ENCODE assay signal across 23 cellular contexts in genomic region chr20:32150291-32150848, GRCh38. TPM values are rescaled to one million over a fixed set of nuclear protein-coding genes. Genes with fewer than 3 reads are reported as not detected.
DNase-seq lines count a peak whose midpoint lies in the region; ATAC-seq and TF ChIP-seq lines count a peak whose summit lies in the region.
"Had no signal": no experiment of that assay in that cellular context is flagged by ENCODE, and none has a peak within 500 bp of the region (broad histone marks: within the 10 kb centered on the region; RNA-seq: fewer than 3 reads in every experiment).

No MANE protein-coding gene starts in this region.

- peaks cover 0 to 10% (median 7%) of the 10 kb centered on the region in 4 donors for H3K4me1 ChIP-seq in sigmoid colon

- H3K27me3 ChIP-seq in sigmoid colon: no peaks in the 10 kb centered on the region
- H3K27me3 ChIP-seq: BLaER1, SJCRH30 had no signal

- no peaks in the 10 kb centered on the region for H3K4me1 Mint-ChIP-seq in activated naive CD4-positive, alpha-beta T cell treated with anti-CD3 and anti-CD28 coated beads, Interleukin-2, amount 10 ng/mL, durations not matched to agents 7 days and 5 days
- H3K4me1 Mint-ChIP-seq in T-helper 17 cell: peaks cover 7% of the 10 kb centered on the region

- DNase-seq in activated naive CD4-positive, alpha-beta T cell treated with anti-CD3 and anti-CD28 coated beads, Interleukin-2, amount 10 ng/mL, durations not matched to agents 7 days and 5 days: no peak
- DNase-seq in activated naive CD4-positive, alpha-beta T cell (lab: John Stamatoyannopoulos, UW): no peak
- no peak for DNase-seq in T-helper 17 cell
- peak; percentile 41 for DNase-seq in islet precursor cell
- DNase-seq in sigmoid colon: peak; percentile 50
- DNase-seq in SHP77 treated with DMSO at 0.1 percent for 48 hours (lab: John Stamatoyannopoulos, UW): no peak
- no peak for DNase-seq in NCI-H345 (lab: John Stamatoyannopoulos, UW)
- DNase-seq: ACHN; Caco-2; CD4-positive, alpha-beta memory T cell; MV-4-11; NCI-H1105 treated with DMSO at 0.1 percent for 48 hours; NCI-H2029 treated with DMSO at 0.1 percent for 48 hours; NCI-H2171; NCI-H524 treated with DMSO at 0.1 percent for 48 hours; NCI-H82; SJCRH30 had no signal

- H3K27ac ChIP-seq in sigmoid colon: no peak overlapping the region
- H3K27ac ChIP-seq: 22Rv1, BLaER1, HL-60, KMS-11, SJCRH30 had no signal

- ATAC-seq in T-helper 17 cell: no peak
- no peak for ATAC-seq in HG03460 (IDR thresholded peaks at IDR 0.05; ENCODE audit: unreplicated experiment)
- ATAC-seq: Panc1 had no signal

- intact Hi-C loops in sigmoid colon (cut with DNase I): no loop called here

- WGBS in sigmoid colon, 2 donors: 89 to 96% methylated on average over 10 of the region's 10 CpGs

- H3K36me3 Mint-ChIP-seq in activated naive CD4-positive, alpha-beta T cell treated with anti-CD3 and anti-CD28 coated beads, Interleukin-2, amount 10 ng/mL, durations not matched to agents 7 days and 5 days: peaks cover 45% of the 10 kb centered on the region
- H3K36me3 Mint-ChIP-seq in T-helper 17 cell (ENCODE audit: low read depth): peaks cover 9% of the 10 kb centered on the region

- H3K27me3 Mint-ChIP-seq in activated naive CD4-positive, alpha-beta T cell treated with anti-CD3 and anti-CD28 coated beads, Interleukin-2, amount 10 ng/mL, durations not matched to agents 7 days and 5 days: no peaks in the 10 kb centered on the region
- H3K27me3 Mint-ChIP-seq in T-helper 17 cell: no peaks in the 10 kb centered on the region
- H3K27me3 Mint-ChIP-seq: CD4-positive, alpha-beta memory T cell had no signal

- no peak overlapping the region for H3K4me3 Mint-ChIP-seq in activated naive CD4-positive, alpha-beta T cell treated with anti-CD3 and anti-CD28 coated beads, Interleukin-2, amount 10 ng/mL, durations not matched to agents 7 days and 5 days
- no peak overlapping the region for H3K4me3 Mint-ChIP-seq in T-helper 17 cell
- H3K4me3 Mint-ChIP-seq: CD4-positive, alpha-beta memory T cell had no signal

- H3K4me3 ChIP-seq in sigmoid colon: no peak overlapping the region
- H3K4me3 ChIP-seq: BLaER1, SJCRH30 had no signal

- H3K9me3 ChIP-seq in T-helper 17 cell (ENCODE audit: control insufficient read depth, low read length, poor library complexity, severe bottlenecking) (no peaks in the 10 kb centered on the region), sigmoid colon (no peaks in the 10 kb centered on the region)
- H3K9me3 ChIP-seq: BLaER1, Caco-2, SJCRH30 had no signal

- H3K27ac Mint-ChIP-seq in activated naive CD4-positive, alpha-beta T cell treated with anti-CD3 and anti-CD28 coated beads, Interleukin-2, amount 10 ng/mL, durations not matched to agents 7 days and 5 days: peak overlapping the region; percentile 24
- H3K27ac Mint-ChIP-seq in T-helper 17 cell: peak overlapping the region; percentile 78

- no peak for TF ChIP-seq EP300 in sigmoid colon (IDR thresholded peaks at IDR 0.05)

- TF ChIP-seq CTCF in sigmoid colon (IDR thresholded peaks at IDR 0.05): no peak

- peaks cover 27 to 97% (median 37%) of the 10 kb centered on the region in 4 donors for H3K36me3 ChIP-seq in sigmoid colon

- H3K9me3 Mint-ChIP-seq in activated naive CD4-positive, alpha-beta T cell treated with anti-CD3 and anti-CD28 coated beads, Interleukin-2, amount 10 ng/mL, durations not matched to agents 7 days and 5 days: no peaks in the 10 kb centered on the region

- TF ChIP-seq POLR2A in sigmoid colon (IDR thresholded peaks at IDR 0.05): no peak

- CTCF ChIA-PET in activated naive CD4-positive, alpha-beta T cell treated with anti-CD3 and anti-CD28 coated beads, Interleukin-2, amount 10 ng/mL, durations not matched to agents 7 days and 5 days (lab: Charles Lee): no interaction called here

RNA-seq across cellular contexts. Expression of gene TM9SF4, which starts 40.9 kb away (rescaled TPM):
- total RNA-seq in T-helper 17 cell (10 to 100 TPM; 41.2 to 42.4 TPM), sigmoid colon (10 to 100 TPM; 15.3 to 24.0 (median 19.1) TPM)
- 10 to 100 TPM in 1 of 3 donors, 1 to 10 TPM in 2; 6.6 to 38.3 (median 9.0) TPM for polyA plus RNA-seq in sigmoid colon

RNA-seq across cellular contexts. Expression of gene PLAGL2, which starts 57.2 kb away (rescaled TPM):
- 10 to 100 TPM; 14.9 to 18.9 TPM for total RNA-seq in T-helper 17 cell
- total RNA-seq in sigmoid colon: 1 to 10 TPM; 3.3 to 5.6 (median 4.6) TPM
- polyA plus RNA-seq in sigmoid colon: 10 to 100 TPM in 1 of 3 donors, 1 to 10 TPM in 2; 3.0 to 12.5 (median 8.1) TPM

RNA-seq across cellular contexts. Expression of gene POFUT1, which starts 57.3 kb away (rescaled TPM):
- total RNA-seq in T-helper 17 cell: 10 to 100 TPM; 11.1 to 13.6 TPM
- 10 to 100 TPM; 23.5 to 31.6 (median 27.8) TPM for total RNA-seq in sigmoid colon
- 10 to 100 TPM in 2 of 3 donors, 1 to 10 TPM in 1; 7.2 to 25.3 (median 10.6) TPM for polyA plus RNA-seq in sigmoid colon

Comparison
In these comparisons a context has a peak if more than half of its experiments do, and no peak if none do; other contexts are left out.
1. DNase-seq: peak in islet precursor cell (single experiment) and sigmoid colon (single experiment); none in activated naive CD4-positive, alpha-beta T cell treated with anti-CD3 and anti-CD28 coated beads, Interleukin-2, amount 10 ng/mL, durations not matched to agents 7 days and 5 days (single experiment), activated naive CD4-positive, alpha-beta T cell (0 of 4), T-helper 17 cell (0 of 3), SHP77 treated with DMSO at 0.1 percent for 48 hours (single experiment) and NCI-H345 (single experiment).